8 cellular contexts compared by ENCODE assay signal in genomic region chr10:89701238-89702120, GRCh38. TPM values are rescaled to one million over a fixed set of nuclear protein-coding genes. Genes with fewer than 3 reads are reported as not detected.
DNase-seq lines count a peak whose midpoint lies in the region; TF ChIP-seq lines count a peak whose summit lies in the region.

TSS of gene KIF20B (plus strand) at chr10:89701590. CDS start at chr10:89705295, 3,705 bp downstream.

- H3K27me3 ChIP-seq in neuron (ENCODE audit: insufficient read depth, low read length) (no peaks in the 10 kb centered on the region), subcutaneous abdominal adipose tissue (ENCODE audit: control insufficient read depth in 5 of 5, insufficient read depth in 4 of 5, low read length in 5 of 5) (no peaks in the 10 kb centered on the region)

- peak; percentile 33 for TF ChIP-seq CTCF in HFF-Myc (IDR thresholded peaks at IDR 0.05; ENCODE audit: low read depth, low read length, missing control alignments)

- peak within 1 kb of the TSS; percentile 70 for H3K27ac ChIP-seq in subcutaneous abdominal adipose tissue (ENCODE audit: low read depth, low read length)

- DNase-seq in GM04504 (ENCODE audit: low read depth) (peak; percentile 92), HFF-Myc (ENCODE audit: extremely low read depth, low read depth) (peak; percentile 87), MV-4-11 (lab: John Stamatoyannopoulos, UW) (peak; percentile 96), SK-MEL-5 (ENCODE audit: low read depth, low spot score) (peak; percentile 93), foreskin melanocyte (peak; percentile 94)
- DNase-seq in activated naive CD4-positive, alpha-beta T cell treated with Interleukin-2 at 50 U/mL for 16 hours = peak; percentile 97

- H3K36me3 ChIP-seq in neuron (ENCODE audit: insufficient read depth, low read length) (no peaks in the 10 kb centered on the region), subcutaneous abdominal adipose tissue (ENCODE audit: control insufficient read depth in 5 of 5, insufficient read depth in 5 of 5, low read length in 5 of 5) (no peaks in the 10 kb centered on the region)

- H3K4me1 ChIP-seq in neuron (ENCODE audit: insufficient read depth, low read length) (peaks cover 13% of the 10 kb centered on the region), subcutaneous abdominal adipose tissue (ENCODE audit: control insufficient read depth in 5 of 5, insufficient read depth in 5 of 5, low read length in 5 of 5) (peaks cover 4 to 18% (median 12%) of the 10 kb centered on the region in 5 donors)

- in situ Hi-C loops in SK-MEL-5 (cut with HindIII; ENCODE audit: low pct_unique_long_range_greater_than_20kb, low sequenced_read_pairs) = no loop called here

- no peaks in the 10 kb centered on the region for H3K9me3 ChIP-seq in neuron (ENCODE audit: low read length)
- no peaks in the 10 kb centered on the region for H3K9me3 ChIP-seq in subcutaneous abdominal adipose tissue (ENCODE audit: control insufficient read depth in 5 of 5, low read length in 5 of 5)

- peak within 1 kb of the TSS; percentile 48 to 95 (median 81) for H3K9ac ChIP-seq in subcutaneous abdominal adipose tissue (ENCODE audit: low read length in 5 of 5)

- H3K4me3 ChIP-seq in HFF-Myc (replicated peaks; ENCODE audit: low read depth, low read length) = peak within 1 kb of the TSS; percentile 67
- peak within 1 kb of the TSS; percentile 61 for H3K4me3 ChIP-seq in neuron (ENCODE audit: low read length)
- peak within 1 kb of the TSS; percentile 97 to 100 (median 99) for H3K4me3 ChIP-seq in subcutaneous abdominal adipose tissue (ENCODE audit: low read depth in 1 of 5, low read length in 5 of 5)

- H2AFZ ChIP-seq in neuron (ENCODE audit: low read depth, low read length) = peak within 1 kb of the TSS; percentile 57

RNA-seq across cellular contexts. Expression of gene KIF20B, which starts in this region (rescaled TPM):
- total RNA-seq in SK-MEL-5 (2014; rRNA removed; shearing (Covaris generic)) = 10.5 and 10.7 TPM in 2 replicates
- 5.5 and 6.0 TPM in 2 replicates for polyA plus RNA-seq in SK-MEL-5 (2015; cell fraction: cytosol; rRNA removed)
- 7.9 and 13.0 TPM in 2 replicates for polyA plus RNA-seq in SK-MEL-5 (2015; cell fraction: nucleus; rRNA removed)

Comparison
In these comparisons a context has a peak if more than half of its experiments do, and no peak if none do; other contexts are left out.
1. Peak in every context shown above with its lines: DNase-seq, H3K4me3 ChIP-seq and H3K27ac ChIP-seq.